10 cellular contexts compared by ENCODE assay signal in genomic region chr13:44815507-44816074, GRCh38.
DNase-seq lines count a peak whose midpoint lies in the region; ATAC-seq, FAIRE-seq and TF ChIP-seq lines count a peak whose summit lies in the region.
"Had no signal": no experiment of that assay in that cellular context is flagged by ENCODE, and none has a peak within 500 bp of the region (broad histone marks: within the 10 kb centered on the region; RNA-seq: fewer than 3 reads in every experiment).

No MANE protein-coding gene starts in this region.

- no peak for TF ChIP-seq RAD21 in HepG2 (CRISPR knock-in tag; IDR thresholded peaks at IDR 0.05)

- H3K27ac Mint-ChIP-seq in HFFc6: peak overlapping the region; percentile 60
- H3K27ac Mint-ChIP-seq in activated naive CD8-positive, alpha-beta T cell treated with anti-CD3 and anti-CD28 coated beads for 36 hours: no peak overlapping the region

- 17% methylated on average over 8 of the region's 8 CpGs for WGBS in HepG2 (ENCODE audit: low lambda C conversion rate)

- peaks cover 31% of the 10 kb centered on the region for H3K4me1 ChIP-seq in HepG2 (ENCODE audit: insufficient read depth, low read length)

- CTCF ChIA-PET in HepG2 (lab: Yijun Ruan, JAX; ENCODE audit: low intra/inter-chr PET ratio, low total read pairs): no interaction called here

- H3K4me1 Mint-ChIP-seq in HFFc6 (ENCODE audit: low read depth): peaks cover 96% of the 10 kb centered on the region
- H3K4me1 Mint-ChIP-seq in activated naive CD8-positive, alpha-beta T cell treated with anti-CD3 and anti-CD28 coated beads for 36 hours: peaks cover 23% of the 10 kb centered on the region

- DNase-seq in ACHN (peak; percentile 86), HFFc6 (peak; percentile 87), HepG2 (ENCODE audit: low spot score) (peak; percentile 92), posterior cingulate gyrus (no peak), NCI-H187 (lab: John Stamatoyannopoulos, UW) (no peak), SK-N-DZ (ENCODE audit: low spot score) (no peak)
- peak; percentile 27 for DNase-seq in activated naive CD8-positive, alpha-beta T cell treated with anti-CD3 and anti-CD28 coated beads for 36 hours

- peak; percentile 91 for FAIRE-seq in HepG2 (lab: Jason Lieb, UNC)
- FAIRE-seq: GM18507 had no signal

- no peak for TF ChIP-seq POLR2A in HepG2 (IDR thresholded peaks at IDR 0.05; ENCODE audit: insufficient read depth in 1 of 2, low read depth in 2 of 2, low read length in 2 of 2)

- no peaks in the 10 kb centered on the region; the same call in 1 of the 2 replicates for H3K36me3 Mint-ChIP-seq in HFFc6 (ENCODE audit: low read depth)
- H3K36me3 Mint-ChIP-seq in activated naive CD8-positive, alpha-beta T cell treated with anti-CD3 and anti-CD28 coated beads for 36 hours: no peaks in the 10 kb centered on the region

- no peak overlapping the region for H3K9ac ChIP-seq in HepG2 (ENCODE audit: insufficient read depth, low read depth, low read length)

- H3K4me2 ChIP-seq in HepG2 (ENCODE audit: low read depth, low read length): 0 out of 2 replicates have a peak overlapping the region, but pooled peaks have one; percentile 23

- H3K36me3 ChIP-seq in HepG2 (replicated peaks in 1 of 2; ENCODE audit: control insufficient read depth in 1 of 2, insufficient read depth in 2 of 2, low read length in 2 of 2): no peaks in the 10 kb centered on the region

- TF ChIP-seq CTCF in HFFc6 (IDR thresholded peaks at IDR 0.05): no peak
- no peak for TF ChIP-seq CTCF in HepG2 (CRISPR knock-in tag; IDR thresholded peaks at IDR 0.05)

- BruUV-seq in HepG2 (replicated peaks; lab: Mats Ljungman, UMichigan): no TSS peak

- peak in 1 of 2 experiments; percentile 73; a peak in 3 of 4 replicates for TF ChIP-seq EP300 in HepG2 (IDR thresholded peaks at IDR 0.05; ENCODE audit: low read depth in 2 of 2, low read length in 2 of 2)
- no peak; the same call in 1 of the 2 replicates for TF ChIP-seq EP300 in HepG2 (CRISPR knock-in tag; IDR thresholded peaks at IDR 0.05; ENCODE audit: borderline replicate concordance)

- H3K4me3 Mint-ChIP-seq in HFFc6: peak overlapping the region; percentile 43
- no peak overlapping the region for H3K4me3 Mint-ChIP-seq in activated naive CD8-positive, alpha-beta T cell treated with anti-CD3 and anti-CD28 coated beads for 36 hours

- no peaks in the 10 kb centered on the region for H3K9me3 Mint-ChIP-seq in HFFc6
- H3K9me3 Mint-ChIP-seq in activated naive CD8-positive, alpha-beta T cell treated with anti-CD3 and anti-CD28 coated beads for 36 hours: no peaks in the 10 kb centered on the region

- no peak overlapping the region for H2AFZ ChIP-seq in HepG2 (ENCODE audit: low read length)

- H3K27me3 ChIP-seq in HepG2 (ENCODE audit: control insufficient read depth in 1 of 2, insufficient read depth in 2 of 2, low read length in 2 of 2): no peaks in the 10 kb centered on the region

- in situ Hi-C loops in ACHN (cut with HindIII; ENCODE audit: low pct_ligation_motif_present, low pct_unique_long_range_greater_than_20kb, low sequenced_read_pairs): no loop called here
- in situ Hi-C loops in HepG2 (cut with HindIII; ENCODE audit: extremely low pct_ligation_motif_present, low pct_unique_long_range_greater_than_20kb): no loop called here

- ATAC-seq in HepG2 (peak; percentile 98), GM21360 (IDR thresholded peaks at IDR 0.05; ENCODE audit: unreplicated experiment) (no peak)

- H3K27me3 Mint-ChIP-seq in HFFc6 (ENCODE audit: insufficient read depth): no peaks in the 10 kb centered on the region
- peaks cover 30% of the 10 kb centered on the region for H3K27me3 Mint-ChIP-seq in activated naive CD8-positive, alpha-beta T cell treated with anti-CD3 and anti-CD28 coated beads for 36 hours

- H3K9me3 ChIP-seq in HepG2 (ENCODE audit: low read length): no peaks in the 10 kb centered on the region

- H3K79me2 ChIP-seq in HepG2 (ENCODE audit: insufficient read depth, low read length): no peaks in the 10 kb centered on the region

- H4K20me1 ChIP-seq in HepG2 (ENCODE audit: insufficient read depth, low read length): no peaks in the 10 kb centered on the region

- H3K4me3 ChIP-seq in HepG2 (replicated peaks in 1 of 3; ENCODE audit: insufficient read depth in 1 of 3, low read depth in 2 of 3, low read length in 3 of 3): no peak overlapping the region
- H3K4me3 ChIP-seq: skin epidermis had no signal

- intact Hi-C loops in HepG2 (cut with micrococcal nuclease; ENCODE audit: unreplicated experiment) (loop anchor here (5.0 kb wide), 1 partner anchor 102 kb away; no protein-coding TSS in a partner anchor), posterior cingulate gyrus (cut with DNase I) (no loop called here)

- H3K27ac ChIP-seq in HepG2 (ENCODE audit: extremely low read length, insufficient read depth, low read length): no peak overlapping the region

- POLR2A ChIA-PET in HepG2 (lab: Yijun Ruan, JAX): no interaction called here

TF ChIP-seq in HepG2, 621 proteins besides CTCF, POLR2A, EP300 and RAD21 (continues in another document):
- TF ChIP-seq THAP8 (CRISPR knock-in tag; IDR thresholded peaks at IDR 0.05; ENCODE audit: borderline replicate concordance): no peak
- TF ChIP-seq MLX (CRISPR knock-in tag; IDR thresholded peaks at IDR 0.05): no peak; the same call in 1 of the 2 replicates
- TF ChIP-seq HDAC6 (IDR thresholded peaks at IDR 0.05; ENCODE audit: low read depth, low read length): no peak
- no peak for TF ChIP-seq ZNF639 (CRISPR knock-in tag; conservative IDR thresholded peaks at IDR 0.05)
- TF ChIP-seq USF2 (IDR thresholded peaks at IDR 0.05; ENCODE audit: low read depth, low read length): no peak
- TF ChIP-seq USF2 (CRISPR knock-in tag; IDR thresholded peaks at IDR 0.05; ENCODE audit: borderline replicate concordance): no peak
- TF ChIP-seq, protein P1, sequence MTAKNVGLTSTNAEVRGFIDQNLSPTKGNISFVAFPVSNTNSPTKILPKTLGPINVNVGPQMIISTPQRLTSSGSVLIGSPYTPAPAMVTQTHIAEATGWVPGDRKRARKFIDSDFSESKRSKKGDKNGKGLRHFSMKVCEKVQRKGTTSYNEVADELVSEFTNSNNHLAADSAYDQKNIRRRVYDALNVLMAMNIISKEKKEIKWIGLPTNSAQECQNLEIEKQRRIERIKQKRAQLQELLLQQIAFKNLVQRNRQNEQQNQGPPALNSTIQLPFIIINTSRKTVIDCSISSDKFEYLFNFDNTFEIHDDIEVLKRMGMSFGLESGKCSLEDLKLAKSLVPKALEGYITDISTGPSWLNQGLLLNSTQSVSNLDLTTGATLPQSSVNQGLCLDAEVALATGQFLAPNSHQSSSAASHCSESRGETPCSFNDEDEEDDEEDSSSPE (CRISPR knock-in tag; IDR thresholded peaks at IDR 0.05): 0 out of 2 replicates have a peak, but pooled peaks have one; percentile 14
- TF ChIP-seq ZNF343 (CRISPR knock-in tag; IDR thresholded peaks at IDR 0.05): no peak
- TF ChIP-seq FOXJ3 (CRISPR knock-in tag; IDR thresholded peaks at IDR 0.05; ENCODE audit: borderline replicate concordance): no peak
- no peak for TF ChIP-seq ZNF251 (CRISPR knock-in tag; IDR thresholded peaks at IDR 0.05)
- TF ChIP-seq HNF4G (IDR thresholded peaks at IDR 0.05; ENCODE audit: borderline replicate concordance, low read depth, low read length): peak; percentile 34; the same call in 1 of the 2 replicates
- TF ChIP-seq HNF4G (CRISPR knock-in tag; IDR thresholded peaks at IDR 0.05; ENCODE audit: borderline replicate concordance, low read depth): no peak

Comparison
In these comparisons a context has a peak if more than half of its experiments do, and no peak if none do; other contexts are left out.
1. DNase-seq: peak in ACHN (single experiment), HFFc6 (single experiment), activated naive CD8-positive, alpha-beta T cell treated with anti-CD3 and anti-CD28 coated beads for 36 hours (single experiment) and HepG2 (single experiment); none in posterior cingulate gyrus (0 of 10), NCI-H187 (0 of 2) and SK-N-DZ (single experiment).